ENCODE assay signal across 1 cellular context in genomic region chrX:46637937-46638336, GRCh38.
TF ChIP-seq lines count a peak whose summit lies in the region.

No MANE protein-coding gene starts in this region.

TF ChIP-seq in IMR-90, 13 proteins besides CTCF, POLR2A, EP300 and RAD21 (continued from another document):
- TF ChIP-seq RFX5 (IDR thresholded peaks at IDR 0.05; ENCODE audit: low read depth, low read length) (no peak), FOS (IDR thresholded peaks at IDR 0.05; ENCODE audit: low read depth, low read length) (no peak), NFE2L2 (IDR thresholded peaks at IDR 0.05; ENCODE audit: low read depth, low read length) (no peak), MXI1 (IDR thresholded peaks at IDR 0.05; ENCODE audit: borderline replicate concordance, low read depth, low read length) (no peak), CEBPB (IDR thresholded peaks at IDR 0.05; ENCODE audit: low read depth, low read length) (no peak), CHD1 (IDR thresholded peaks at IDR 0.05; ENCODE audit: low read depth, low read length) (no peak), USF2 (IDR thresholded peaks at IDR 0.05; ENCODE audit: low read depth, low read length) (no peak)
